ENCODE assay signal across 1 cellular context in genomic region chr7:77664715-77665114, GRCh38.
TF ChIP-seq lines count a peak whose summit lies in the region.

No MANE protein-coding gene starts in this region.

TF ChIP-seq in IMR-90, 13 proteins besides CTCF, POLR2A, EP300 and RAD21:
- TF ChIP-seq USF2 (IDR thresholded peaks at IDR 0.05; ENCODE audit: low read depth, low read length) (no peak), CEBPB (IDR thresholded peaks at IDR 0.05; ENCODE audit: low read depth, low read length) (peak; percentile 75)
